15 cellular contexts compared by ENCODE assay signal in the genomic region with DNA sequence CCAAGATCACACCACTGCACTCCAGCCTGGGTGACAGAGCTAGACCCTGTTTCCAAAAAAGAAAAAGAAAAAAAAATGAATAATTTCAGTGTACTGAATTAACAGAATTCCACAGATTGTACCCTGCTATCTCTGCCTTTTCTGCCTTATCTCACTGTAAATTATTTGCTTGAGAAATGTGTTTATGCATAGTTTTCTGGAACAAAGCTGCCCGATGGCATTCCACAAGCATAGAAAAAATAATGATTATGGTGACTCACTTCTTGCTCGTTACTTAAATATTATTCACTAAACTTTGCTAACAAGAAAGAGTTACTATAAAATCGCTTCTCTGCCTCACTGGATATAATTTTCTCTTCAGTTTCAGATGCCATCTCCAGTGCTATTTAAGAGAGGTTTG.
A peak's percentile ranks its signal among the peaks of the same experiment; 100 is the strongest.
DNase-seq lines count a peak whose midpoint lies in the region; ATAC-seq, FAIRE-seq and TF ChIP-seq lines count a peak whose summit lies in the region.
"Had no signal": no experiment of that assay in that cellular context is flagged by ENCODE, and none has a peak within 500 bp of the region (broad histone marks: within the 10 kb centered on the region; RNA-seq: fewer than 3 reads in every experiment).

No MANE protein-coding gene starts in this region.

- CTCF ChIA-PET in A549 (lab: Yijun Ruan, JAX): interaction anchor here (0.6 kb wide), 1 partner anchor 14 kb away, joined by 8 read pairs; no protein-coding TSS in a partner anchor

- H3K4me2 ChIP-seq in A549: 0 out of 3 replicates have a peak overlapping the region, but pooled peaks have one; percentile 12

- H3K4me1 ChIP-seq in A549: peaks cover 10% of the 10 kb centered on the region; the same call in 1 of the 3 replicates
- H3K4me1 ChIP-seq in left lung: peaks cover 0 to 4% of the 10 kb centered on the region in 2 donors

- FAIRE-seq in A549 (lab: Jason Lieb, UNC): no peak

- no peak overlapping the region for H3K4me3 ChIP-seq in A549
- H3K4me3 ChIP-seq in left lung: no peak overlapping the region

- H3K9me3 ChIP-seq in A549 (no peaks in the 10 kb centered on the region), left lung (no peaks in the 10 kb centered on the region)

- intact Hi-C loops in left lung (cut with DNase I): no loop called here

- TF ChIP-seq RAD21 in A549 (conservative IDR thresholded peaks at IDR 0.05 in 1 of 2, IDR thresholded peaks at IDR 0.05 in 1 of 2): no peak

- TF ChIP-seq CTCF in A549 (IDR thresholded peaks at IDR 0.05) (no peak), left lung (IDR thresholded peaks at IDR 0.05) (no peak)

- WGBS in A549 (ENCODE audit: missing lambda C conversion rate): 39% methylated on average over 3 of the region's 3 CpGs

- POLR2A ChIA-PET in A549 (lab: Yijun Ruan, JAX): no interaction called here

- no peak for TF ChIP-seq EP300 in A549 (IDR thresholded peaks at IDR 0.05)

- H3K27ac ChIP-seq in A549 (no peak overlapping the region), left lung (no peak overlapping the region)

- no peaks in the 10 kb centered on the region for H3K27me3 ChIP-seq in left lung

- no peaks in the 10 kb centered on the region for H3K36me3 ChIP-seq in left lung

- ATAC-seq in A549 (no peak), left lung (peak; percentile 25), GM18858 (IDR thresholded peaks at IDR 0.05; ENCODE audit: unreplicated experiment) (no peak), HG03025 (IDR thresholded peaks at IDR 0.05; ENCODE audit: low FRiP score, unreplicated experiment) (no peak)

- TF ChIP-seq POLR2A in A549 (IDR thresholded peaks at IDR 0.05; ENCODE audit: low read length): no peak

- DNase-seq in A549 (ENCODE audit: low read depth in 1 of 2, low spot score in 1 of 2): no peak
- peak; percentile 24 for DNase-seq in LHCN-M2 (ENCODE audit: low read depth)
- peak; percentile 12 for DNase-seq in dermis blood vessel endothelial cell
- no peak for DNase-seq in left lung
- no peak for DNase-seq in HPDE6-E6E7 (ENCODE audit: extremely low spot score)
- DNase-seq in T-helper 1 cell: no peak
- DNase-seq: activated CD4-positive, CD25-positive, alpha-beta regulatory T cell; activated effector memory CD4-positive, alpha-beta T cell treated with Interleukin-2 at 50 U/mL for 16 hours; anterior cingulate cortex; GF-D8; Kasumi-1; NCI-H1694; posterior cingulate gyrus had no signal

TF ChIP-seq in A549, 52 proteins besides CTCF, POLR2A, EP300 and RAD21:
- TF ChIP-seq ZNF302 (CRISPR knock-in tag; IDR thresholded peaks at IDR 0.05): no peak
- no peak for TF ChIP-seq HDAC2 (IDR thresholded peaks at IDR 0.05)
- no peak for TF ChIP-seq TFCP2L1 (CRISPR knock-in tag; IDR thresholded peaks at IDR 0.05)
- TF ChIP-seq ZC3H11A (IDR thresholded peaks at IDR 0.05): no peak
- no peak for TF ChIP-seq MAFK (IDR thresholded peaks at IDR 0.05; ENCODE audit: partially characterized antibody)
- no peak for TF ChIP-seq PBX3 (IDR thresholded peaks at IDR 0.05)
- TF ChIP-seq BHLHE40 (IDR thresholded peaks at IDR 0.05; ENCODE audit: low read depth, low read length): no peak
- no peak for TF ChIP-seq FOSL2 (IDR thresholded peaks at IDR 0.05)
- no peak for TF ChIP-seq FOSL2 (CRISPR knock-in tag; IDR thresholded peaks at IDR 0.05)
- no peak for TF ChIP-seq CEBPB (IDR thresholded peaks at IDR 0.05)
- no peak for TF ChIP-seq ESRRA (IDR thresholded peaks at IDR 0.05; ENCODE audit: borderline replicate concordance, low read length)
- no peak for TF ChIP-seq NFE2L2 (conservative IDR thresholded peaks at IDR 0.05; ENCODE audit: low read length)
- no peak for TF ChIP-seq CHD2 (IDR thresholded peaks at IDR 0.05; ENCODE audit: low read length, partially characterized antibody)
- TF ChIP-seq FOXS1 (CRISPR knock-in tag; IDR thresholded peaks at IDR 0.05): no peak
- TF ChIP-seq KDM5A (IDR thresholded peaks at IDR 0.05): no peak
- TF ChIP-seq KDM1A (IDR thresholded peaks at IDR 0.05; ENCODE audit: low read depth): no peak

Comparison
In these comparisons a context has a peak if more than half of its experiments do, and no peak if none do; other contexts are left out.
1. DNase-seq: peak in LHCN-M2 (single experiment) and dermis blood vessel endothelial cell (single experiment); none in A549 (0 of 2), left lung (0 of 2), HPDE6-E6E7 (single experiment) and T-helper 1 cell (0 of 5).